In genomic region chr16:71287454-71287853, GRCh38 we compare ENCODE assay signal across 22 cellular contexts. TPM values are rescaled to one million over a fixed set of nuclear protein-coding genes. Genes with fewer than 3 reads are reported as not detected.
DNase-seq lines count a peak whose midpoint lies in the region; ATAC-seq, FAIRE-seq and TF ChIP-seq lines count a peak whose summit lies in the region.
"Had no signal": no experiment of that assay in that cellular context is flagged by ENCODE, and none has a peak within 500 bp of the region (broad histone marks: within the 10 kb centered on the region; RNA-seq: fewer than 3 reads in every experiment).

No MANE protein-coding gene starts in this region.

- TF ChIP-seq CTCF in cardiac muscle cell (IDR thresholded peaks at IDR 0.05; ENCODE audit: low read depth, low read length) = no peak
- no peak for TF ChIP-seq CTCF in SU-DHL-6 (IDR thresholded peaks at IDR 0.05; ENCODE audit: insufficient read depth, low read length, poor library complexity, severe bottlenecking)
- TF ChIP-seq CTCF in hepatocyte (IDR thresholded peaks at IDR 0.05; ENCODE audit: poor library complexity) = no peak

- H2AFZ ChIP-seq in SU-DHL-6 (ENCODE audit: low read depth, low read length, severe bottlenecking) (no peak overlapping the region), hepatocyte (no peak overlapping the region)
- H2AFZ ChIP-seq: parathyroid adenoma had no signal

- peaks cover 4% of the 10 kb centered on the region; the same call in 1 of the 2 replicates for H3F3A ChIP-seq in SU-DHL-6 (ENCODE audit: insufficient read depth)

- DNase-seq in cardiac muscle cell (ENCODE audit: low read depth in 1 of 2, low spot score in 1 of 2) = no peak
- no peak for DNase-seq in left ventricle myocardium superior
- no peak for DNase-seq in hepatocyte (ENCODE audit: low spot score)
- DNase-seq in stimulated activated effector memory CD8-positive, alpha-beta T cell treated with anti-CD3 and anti-CD28 coated beads, Interleukin-12 subunit alpha, Interleukin-12 subunit beta, amount 100 ng/mL, for 72 hours (ENCODE audit: low spot score in 2 of 2) = no peak
- no peak for DNase-seq in NCI-H2107 treated with DMSO at 0.1 percent for 48 hours (lab: John Stamatoyannopoulos, UW; ENCODE audit: unreplicated experiment)
- DNase-seq in GM12892 (ENCODE audit: insufficient read length) = no peak
- DNase-seq: activated naive CD4-positive, alpha-beta T cell treated with anti-CD3 and anti-CD28 coated beads, Interleukin-2, amount 50 U/mL, for 16 hours; EL; H7; left ventricle myocardium inferior; NCI-H1048; NCI-H2081; NCI-H510A treated with DMSO at 0.1 percent for 48 hours; SHP77; stimulated activated CD4-positive, alpha-beta T cell treated with anti-CD3 and anti-CD28 coated beads, Interleukin-2, amount 100 ng/mL, for 24 hours; T-helper 17 cell; uterus had no signal

- no peak overlapping the region for H3K9ac ChIP-seq in SU-DHL-6 (ENCODE audit: low read length)
- H3K9ac ChIP-seq: parathyroid adenoma had no signal

- peaks cover 15% of the 10 kb centered on the region for H3K4me1 Mint-ChIP-seq in stimulated activated effector memory CD8-positive, alpha-beta T cell treated with anti-CD3 and anti-CD28 coated beads, Interleukin-12 subunit alpha, Interleukin-12 subunit beta, amount 100 ng/mL, for 72 hours

- H3K27ac Mint-ChIP-seq in stimulated activated effector memory CD8-positive, alpha-beta T cell treated with anti-CD3 and anti-CD28 coated beads, Interleukin-12 subunit alpha, Interleukin-12 subunit beta, amount 100 ng/mL, for 72 hours = no peak overlapping the region

- ATAC-seq in left ventricle myocardium superior = no peak
- no peak for ATAC-seq in stimulated activated effector memory CD8-positive, alpha-beta T cell treated with anti-CD3 and anti-CD28 coated beads, Interleukin-12 subunit alpha, Interleukin-12 subunit beta, amount 100 ng/mL, for 72 hours
- ATAC-seq in HG03460 (IDR thresholded peaks at IDR 0.05; ENCODE audit: unreplicated experiment) = no peak
- ATAC-seq: T-helper 17 cell had no signal

- TF ChIP-seq POLR2A in GM12892 (IDR thresholded peaks at IDR 0.05; ENCODE audit: low read depth, low read length) = no peak

- intact Hi-C loops in left ventricle myocardium superior (cut with micrococcal nuclease) = no loop called here

- H3K9me3 ChIP-seq in cardiac muscle cell (ENCODE audit: low read depth) (no peaks in the 10 kb centered on the region), SU-DHL-6 (ENCODE audit: insufficient read depth, low read length) (no peaks in the 10 kb centered on the region), hepatocyte (ENCODE audit: low read depth) (no peaks in the 10 kb centered on the region)
- H3K9me3 ChIP-seq: uterus had no signal

- H3K4me2 ChIP-seq in SU-DHL-6 (ENCODE audit: low read depth, low read length, poor library complexity, severe bottlenecking) = peak overlapping the region; percentile 79
- peak overlapping the region; percentile 83 for H3K4me2 ChIP-seq in hepatocyte

- H3K4me3 Mint-ChIP-seq in stimulated activated effector memory CD8-positive, alpha-beta T cell treated with anti-CD3 and anti-CD28 coated beads, Interleukin-12 subunit alpha, Interleukin-12 subunit beta, amount 100 ng/mL, for 72 hours = peak overlapping the region; percentile 81

- no peaks in the 10 kb centered on the region for H3K9me3 Mint-ChIP-seq in stimulated activated effector memory CD8-positive, alpha-beta T cell treated with anti-CD3 and anti-CD28 coated beads, Interleukin-12 subunit alpha, Interleukin-12 subunit beta, amount 100 ng/mL, for 72 hours
- H3K9me3 Mint-ChIP-seq: dendritic cell treated with granulocyte-macrophage colony-stimulating factor and Interleukin-4, amounts not matched to agents 40 ng/mL and 50 ng/mL, for 4 days had no signal

- peaks cover 10% of the 10 kb centered on the region for H3K79me2 ChIP-seq in SU-DHL-6 (ENCODE audit: insufficient read depth, low read length)
- H3K79me2 ChIP-seq in hepatocyte = peaks cover 29% of the 10 kb centered on the region
- H3K79me2 ChIP-seq: parathyroid adenoma had no signal

- H3K36me3 Mint-ChIP-seq in stimulated activated effector memory CD8-positive, alpha-beta T cell treated with anti-CD3 and anti-CD28 coated beads, Interleukin-12 subunit alpha, Interleukin-12 subunit beta, amount 100 ng/mL, for 72 hours = peaks cover 58% of the 10 kb centered on the region

- FAIRE-seq in GM12892 (lab: Jason Lieb, UNC) = no peak

- H3K36me3 ChIP-seq in cardiac muscle cell (peaks cover 14% of the 10 kb centered on the region), SU-DHL-6 (ENCODE audit: low read length) (no peaks in the 10 kb centered on the region; the same call in 1 of the 2 replicates), hepatocyte (replicated peaks; ENCODE audit: insufficient read depth, low read depth) (peaks cover 3% of the 10 kb centered on the region)
- H3K36me3 ChIP-seq: uterus had no signal

- no peaks in the 10 kb centered on the region for H3K27me3 ChIP-seq in cardiac muscle cell
- no peaks in the 10 kb centered on the region for H3K27me3 ChIP-seq in SU-DHL-6 (ENCODE audit: low read length)
- no peaks in the 10 kb centered on the region for H3K27me3 ChIP-seq in hepatocyte
- H3K27me3 ChIP-seq: uterus had no signal

- H4K20me1 ChIP-seq in SU-DHL-6 (ENCODE audit: low read depth, low read length) (no peaks in the 10 kb centered on the region; the same call in 1 of the 2 replicates), hepatocyte (ENCODE audit: insufficient read depth, poor library complexity, severe bottlenecking) (no peaks in the 10 kb centered on the region)

- WGBS in hepatocyte (ENCODE audit: low lambda C conversion rate, missing lambda C conversion rate) = 88% methylated on average over 2 of the region's 2 CpGs

- H3K27ac ChIP-seq in cardiac muscle cell (peak overlapping the region; percentile 93), SU-DHL-6 (ENCODE audit: low read depth, low read length) (no peak overlapping the region), hepatocyte (peak overlapping the region; percentile 93)
- H3K27ac ChIP-seq: HL-60, left ventricle myocardium inferior, uterus had no signal

- H3K4me1 ChIP-seq in cardiac muscle cell (ENCODE audit: low read depth) (no peaks in the 10 kb centered on the region), hepatocyte (ENCODE audit: insufficient read depth) (peaks cover 18% of the 10 kb centered on the region)
- H3K4me1 ChIP-seq: uterus had no signal

- H3K9me2 ChIP-seq in SU-DHL-6 (replicated peaks; ENCODE audit: insufficient read depth, low read length) = no peaks in the 10 kb centered on the region
- no peaks in the 10 kb centered on the region for H3K9me2 ChIP-seq in hepatocyte (replicated peaks; ENCODE audit: insufficient read depth)

- H3K4me3 ChIP-seq in cardiac muscle cell (peak overlapping the region; percentile 57), SU-DHL-6 (ENCODE audit: insufficient read depth, low read length, poor library complexity, severe bottlenecking) (no peak overlapping the region), hepatocyte (no peak overlapping the region)
- H3K4me3 ChIP-seq: uterus had no signal

RNA-seq across cellular contexts. Expression of gene CMTR2, which starts 1.7 kb away (rescaled TPM):
- total RNA-seq in cardiac muscle cell (21.5 and 38.6 TPM in 2 replicates), left ventricle myocardium superior (8.5 TPM), hepatocyte (40.9 and 43.2 TPM in 2 replicates)
- polyA plus RNA-seq in cardiac muscle cell (13.9 and 20.4 TPM in 2 replicates), hepatocyte (9.4 and 11.4 TPM in 2 replicates)
- 21.0 TPM for polyA plus RNA-seq in GM12892 (2012; ENCODE audit: missing spikeins)

RNA-seq across cellular contexts. Expression of gene HYDIN, which starts 56.9 kb away (rescaled TPM):
- total RNA-seq in cardiac muscle cell = 0.95 and 2.0 TPM in 2 replicates
- polyA plus RNA-seq in cardiac muscle cell = 1.7 and 1.8 TPM in 2 replicates
- total RNA-seq in left ventricle myocardium superior = 0.82 TPM
- 0.52 and 0.67 TPM in 2 replicates for total RNA-seq in hepatocyte
- polyA plus RNA-seq in hepatocyte = 0.04 and 1.1 TPM in 2 replicates
- polyA plus RNA-seq in GM12892 (2012; ENCODE audit: missing spikeins) = not detected
- total RNA-seq: T-helper 17 cell had no signal
